ENCODE assay signal across 22 cellular contexts in genomic region chr12:124082676-124083075, GRCh38.
"Had no signal": no experiment of that assay in that cellular context is flagged by ENCODE, and none has a peak within 500 bp of the region (broad histone marks: within the 10 kb centered on the region; RNA-seq: fewer than 3 reads in every experiment).

No MANE protein-coding gene starts in this region.

- H3K9ac ChIP-seq: neural progenitor cell had no signal

- H3K27me3 Mint-ChIP-seq: natural killer cell treated with Interleukin-12 subunit alpha and Interleukin-12 subunit beta and Interleukin-15 and Interleukin-18, amount 100 ng/mL, for 72 hours; stimulated activated naive CD8-positive, alpha-beta T cell treated with anti-CD3 and anti-CD28 coated beads, Interleukin-15, amount 100 ng/mL, for 72 hours had no signal

- H3K27me3 ChIP-seq: gastrocnemius medialis, neural progenitor cell, right atrium auricular region, sigmoid colon, testis, tibial nerve, upper lobe of right lung had no signal

- H3K9me3 Mint-ChIP-seq: memory B cell; natural killer cell treated with Interleukin-12 subunit alpha and Interleukin-12 subunit beta and Interleukin-15 and Interleukin-18, amount 100 ng/mL, for 72 hours; neural progenitor cell; stimulated activated naive B cell treated with anti-CD40 and anti-IgM and Interleukin-4, amounts not matched to agents 10 μg/mL and 1 μg/mL and 100 μg/mL, for 72 hours; stimulated activated naive CD8-positive, alpha-beta T cell treated with anti-CD3 and anti-CD28 coated beads, Interleukin-15, amount 100 ng/mL, for 72 hours had no signal

- H2AFZ ChIP-seq: neural progenitor cell had no signal

- H3K27ac ChIP-seq: gastrocnemius medialis, left ventricle myocardium inferior, lower lobe of right lung, neural progenitor cell, right atrium auricular region, sigmoid colon, skin epidermis, testis, tibial nerve, upper lobe of right lung had no signal

- H3K4me2 ChIP-seq: neural progenitor cell had no signal

- H3K36me3 ChIP-seq: gastrocnemius medialis, left ventricle myocardium inferior, lower lobe of right lung, neural progenitor cell, right atrium auricular region, sigmoid colon, tibial nerve, upper lobe of right lung had no signal

- DNase-seq: effector memory CD4-positive, alpha-beta T cell; gastrocnemius medialis; left ventricle myocardium inferior; lower lobe of right lung; midbrain; occipital lobe; sigmoid colon; stimulated activated CD4-positive, alpha-beta T cell treated with anti-CD3 and anti-CD28 coated beads, Interleukin-2, amount 100 ng/mL, for 24 hours; stimulated activated CD4-positive, alpha-beta T cell treated with anti-CD3 and anti-CD28 coated beads, Interleukin-4, amount 100 ng/mL, for 4 hours; stimulated activated naive B cell treated with anti-CD40 and anti-IgM and Interleukin-4, amounts not matched to agents 10 μg/mL and 1 μg/mL and 100 μg/mL, for 72 hours; stimulated activated naive CD8-positive, alpha-beta T cell treated with anti-CD3 and anti-CD28 coated beads, Interleukin-15, amount 100 ng/mL, for 72 hours; testis; upper lobe of right lung had no signal

- H3K4me3 ChIP-seq: gastrocnemius medialis, left ventricle myocardium inferior, lower lobe of right lung, neural progenitor cell, right atrium auricular region, sigmoid colon, skin epidermis, testis, tibial nerve, upper lobe of right lung had no signal

- ATAC-seq: esophagus mucosa; gastrocnemius medialis; lower lobe of right lung; natural killer cell treated with Interleukin-12 subunit alpha and Interleukin-12 subunit beta and Interleukin-15 and Interleukin-18, amount 100 ng/mL, for 72 hours; stimulated activated naive B cell treated with anti-CD40 and anti-IgM and Interleukin-4, amounts not matched to agents 10 μg/mL and 1 μg/mL and 100 μg/mL, for 72 hours; stimulated activated naive CD8-positive, alpha-beta T cell treated with anti-CD3 and anti-CD28 coated beads, Interleukin-15, amount 100 ng/mL, for 72 hours; upper lobe of right lung had no signal

- H3K4me1 Mint-ChIP-seq: memory B cell; stimulated activated naive B cell treated with anti-CD40 and anti-IgM and Interleukin-4, amounts not matched to agents 10 μg/mL and 1 μg/mL and 100 μg/mL, for 72 hours; stimulated activated naive CD8-positive, alpha-beta T cell treated with anti-CD3 and anti-CD28 coated beads, Interleukin-15, amount 100 ng/mL, for 72 hours had no signal

- H3K4me1 ChIP-seq: gastrocnemius medialis, left ventricle myocardium inferior, lower lobe of right lung, right atrium auricular region, testis, upper lobe of right lung had no signal

- FAIRE-seq: endometrium, keratinocyte had no signal

- H3K4me3 Mint-ChIP-seq: memory B cell; natural killer cell treated with Interleukin-12 subunit alpha and Interleukin-12 subunit beta and Interleukin-15 and Interleukin-18, amount 100 ng/mL, for 72 hours; neural progenitor cell; stimulated activated naive B cell treated with anti-CD40 and anti-IgM and Interleukin-4, amounts not matched to agents 10 μg/mL and 1 μg/mL and 100 μg/mL, for 72 hours; stimulated activated naive CD8-positive, alpha-beta T cell treated with anti-CD3 and anti-CD28 coated beads, Interleukin-15, amount 100 ng/mL, for 72 hours had no signal

- H3K27ac Mint-ChIP-seq: memory B cell; natural killer cell treated with Interleukin-12 subunit alpha and Interleukin-12 subunit beta and Interleukin-15 and Interleukin-18, amount 100 ng/mL, for 72 hours; neural progenitor cell; stimulated activated naive B cell treated with anti-CD40 and anti-IgM and Interleukin-4, amounts not matched to agents 10 μg/mL and 1 μg/mL and 100 μg/mL, for 72 hours; stimulated activated naive CD8-positive, alpha-beta T cell treated with anti-CD3 and anti-CD28 coated beads, Interleukin-15, amount 100 ng/mL, for 72 hours had no signal

- H3K36me3 Mint-ChIP-seq: memory B cell; natural killer cell treated with Interleukin-12 subunit alpha and Interleukin-12 subunit beta and Interleukin-15 and Interleukin-18, amount 100 ng/mL, for 72 hours; neural progenitor cell had no signal

- H3K9me3 ChIP-seq: gastrocnemius medialis, left ventricle myocardium inferior, lower lobe of right lung, right atrium auricular region, sigmoid colon, testis, tibial nerve, upper lobe of right lung had no signal
